Comparison of ENCODE assay signal across 8 cellular contexts in genomic region chr21:29254550-29254949, GRCh38.
"Had no signal": no experiment of that assay in that cellular context is flagged by ENCODE, and none has a peak within 500 bp of the region (broad histone marks: within the 10 kb centered on the region; RNA-seq: fewer than 3 reads in every experiment).

No MANE protein-coding gene starts in this region.

- H3K4me3 ChIP-seq: GM12878 had no signal

- ATAC-seq: GM12878 had no signal

- FAIRE-seq: G401.6, GM12878, GM12891, GM12892, GM18507, GM19239 had no signal

- DNase-seq: GDM1, GF-D8 had no signal
